ENCODE assay signal across 22 cellular contexts in genomic region chr11:45429719-45430118, GRCh38.
DNase-seq lines count a peak whose midpoint lies in the region; ATAC-seq, FAIRE-seq and TF ChIP-seq lines count a peak whose summit lies in the region.
"Had no signal": no experiment of that assay in that cellular context is flagged by ENCODE, and none has a peak within 500 bp of the region (broad histone marks: within the 10 kb centered on the region; RNA-seq: fewer than 3 reads in every experiment).

No MANE protein-coding gene starts in this region.

- POLR2A ChIA-PET in HepG2 (lab: Yijun Ruan, JAX), result no interaction called here
- POLR2A ChIA-PET in K562 (lab: Yijun Ruan, JAX), result no interaction called here

- ATAC-seq in HepG2, result no peak
- ATAC-seq in right lobe of liver, result no peak
- no peak for ATAC-seq in K562
- ATAC-seq: CD8-positive, alpha-beta T cell; GM12878 had no signal

- TF ChIP-seq POLR2A in HepG2 (IDR thresholded peaks at IDR 0.05; ENCODE audit: insufficient read depth in 1 of 2, low read depth in 2 of 2, low read length in 2 of 2) (no peak), right lobe of liver (IDR thresholded peaks at IDR 0.05) (no peak), K562 (conservative IDR thresholded peaks at IDR 0.05) (no peak)

- H3K27ac ChIP-seq in HepG2 (ENCODE audit: extremely low read length, insufficient read depth, low read length) (no peak overlapping the region), right lobe of liver (no peak overlapping the region), K562 (ENCODE audit: extremely low read depth, low read depth, low read length) (no peak overlapping the region)
- H3K27ac ChIP-seq: BLaER1 treated with 17β-estradiol and CSF1 and Interleukin-3, amounts not matched to agents 10 nM and 100 nM; C4-2B had no signal

- in situ Hi-C loops in HepG2 (cut with HindIII; ENCODE audit: extremely low pct_ligation_motif_present, low pct_unique_long_range_greater_than_20kb) (no loop called here), K562 (cut with MboI) (no loop called here)

- H3K4me3 ChIP-seq in HepG2 (replicated peaks in 1 of 3; ENCODE audit: insufficient read depth in 1 of 3, low read depth in 2 of 3, low read length in 3 of 3) (no peak overlapping the region), right lobe of liver (no peak overlapping the region), K562 (no peak overlapping the region)
- H3K4me3 ChIP-seq: BLaER1 treated with 17β-estradiol and CSF1 and Interleukin-3, amounts not matched to agents 10 nM and 100 nM; GM12878 had no signal

- H3K36me3 ChIP-seq in HepG2 (replicated peaks in 1 of 2; ENCODE audit: control insufficient read depth in 1 of 2, insufficient read depth in 2 of 2, low read length in 2 of 2) (no peaks in the 10 kb centered on the region), right lobe of liver (no peaks in the 10 kb centered on the region), K562 (ENCODE audit: control insufficient read depth, insufficient read depth, low read length) (no peaks in the 10 kb centered on the region)
- H3K36me3 ChIP-seq: BLaER1 treated with 17β-estradiol and CSF1 and Interleukin-3, amounts not matched to agents 10 nM and 100 nM had no signal

- no peak overlapping the region for H3K4me2 ChIP-seq in HepG2 (ENCODE audit: low read depth, low read length)
- no peak overlapping the region for H3K4me2 ChIP-seq in K562 (ENCODE audit: insufficient read depth, low read length)
- H3K4me2 ChIP-seq: BLaER1 treated with 17β-estradiol and CSF1 and Interleukin-3, amounts not matched to agents 10 nM and 100 nM had no signal

- BruUV-seq in HepG2 (replicated peaks; lab: Mats Ljungman, UMichigan), result no TSS peak
- BruUV-seq in K562 (replicated peaks; lab: Mats Ljungman, UMichigan), result no TSS peak

- H3K27me3 ChIP-seq in HepG2 (ENCODE audit: control insufficient read depth in 1 of 2, insufficient read depth in 2 of 2, low read length in 2 of 2) (peaks cover 1 to 27% of the 10 kb centered on the region in 2 experiments; a peak in 4 of 5 replicates), right lobe of liver (no peaks in the 10 kb centered on the region), K562 (ENCODE audit: control insufficient read depth in 2 of 2, insufficient read depth in 2 of 2, low read length in 2 of 2) (peaks cover 13 to 28% of the 10 kb centered on the region in 2 experiments; a peak in 4 of 5 replicates)
- H3K27me3 ChIP-seq: BLaER1 treated with 17β-estradiol and CSF1 and Interleukin-3, amounts not matched to agents 10 nM and 100 nM had no signal

- no peaks in the 10 kb centered on the region for H3K9me1 ChIP-seq in K562 (ENCODE audit: control insufficient read depth, insufficient read depth, low read length)

- H3K9ac ChIP-seq in HepG2 (ENCODE audit: insufficient read depth, low read depth, low read length) (no peak overlapping the region), K562 (ENCODE audit: insufficient read depth in 1 of 2, low read depth in 2 of 2, low read length in 2 of 2) (no peak overlapping the region)
- H3K9ac ChIP-seq: BLaER1 treated with 17β-estradiol and CSF1 and Interleukin-3, amounts not matched to agents 10 nM and 100 nM had no signal

- DNase-seq in HepG2 (ENCODE audit: low spot score), result no peak
- no peak for DNase-seq in right lobe of liver
- no peak for DNase-seq in K562 (ENCODE audit: extremely low read depth in 1 of 4, low spot score in 3 of 4)
- DNase-seq in posterior vena cava (ENCODE audit: low spot score), result peak; percentile 16
- DNase-seq in H4 (ENCODE audit: low spot score), result no peak
- no peak for DNase-seq in DMS79 treated with DMSO at 0.1 percent for 48 hours (lab: John Stamatoyannopoulos, UW)
- DNase-seq: 8988T; AML-193; Caco-2; Calu3; CD4-positive, alpha-beta T cell; CD8-positive, alpha-beta T cell; DND-41; EL; GDM1 had no signal

- H2AFZ ChIP-seq in HepG2 (ENCODE audit: low read length), result no peak overlapping the region
- H2AFZ ChIP-seq in K562 (ENCODE audit: low read depth, low read length), result no peak overlapping the region

- no peak for FAIRE-seq in HepG2 (lab: Jason Lieb, UNC)
- no peak for FAIRE-seq in K562 (lab: Jason Lieb, UNC)
- FAIRE-seq: A204.1, D721Med, GM12878, GM12892, GM18507 had no signal

- H3K4me1 ChIP-seq in HepG2 (ENCODE audit: insufficient read depth, low read length) (no peaks in the 10 kb centered on the region), right lobe of liver (no peaks in the 10 kb centered on the region), K562 (replicated peaks in 1 of 2; ENCODE audit: control insufficient read depth in 2 of 2, insufficient read depth in 2 of 2, low read length in 2 of 2) (no peaks in the 10 kb centered on the region)
- H3K4me1 ChIP-seq: BLaER1 treated with 17β-estradiol and CSF1 and Interleukin-3, amounts not matched to agents 10 nM and 100 nM; Caco-2 had no signal

- TF ChIP-seq CTCF in HepG2 (CRISPR knock-in tag; IDR thresholded peaks at IDR 0.05), result no peak
- TF ChIP-seq CTCF in right lobe of liver (IDR thresholded peaks at IDR 0.05), result no peak
- no peak for TF ChIP-seq CTCF in K562 (IDR thresholded peaks at IDR 0.05 in 2 of 3, conservative IDR thresholded peaks at IDR 0.05 in 1 of 3; ENCODE audit: insufficient read depth in 2 of 3, low read depth in 1 of 3, low read length in 3 of 3)

- intact Hi-C loops in HepG2 (cut with micrococcal nuclease; ENCODE audit: unreplicated experiment) (loop anchor here (10.0 kb wide), 1 partner anchor 55 kb away; no protein-coding TSS in a partner anchor), right lobe of liver (cut with DNase I) (no loop called here), K562 (cut with micrococcal nuclease) (no loop called here), posterior vena cava (cut with DNase I) (no loop called here)

- H4K20me1 ChIP-seq in HepG2 (ENCODE audit: insufficient read depth, low read length) (no peaks in the 10 kb centered on the region), K562 (replicated peaks; ENCODE audit: control insufficient read depth, insufficient read depth, low read length) (no peaks in the 10 kb centered on the region)
- H4K20me1 ChIP-seq: BLaER1 treated with 17β-estradiol and CSF1 and Interleukin-3, amounts not matched to agents 10 nM and 100 nM had no signal

- CTCF ChIA-PET in HepG2 (lab: Yijun Ruan, JAX; ENCODE audit: low intra/inter-chr PET ratio, low total read pairs) (no interaction called here), K562 (lab: Yijun Ruan, JAX; ENCODE audit: low intra/inter-chr PET ratio) (no interaction called here)

- no peaks in the 10 kb centered on the region for H3K9me3 ChIP-seq in HepG2 (ENCODE audit: low read length)
- H3K9me3 ChIP-seq in right lobe of liver, result no peaks in the 10 kb centered on the region
- no peaks in the 10 kb centered on the region for H3K9me3 ChIP-seq in K562 (replicated peaks; ENCODE audit: control insufficient read depth, insufficient read depth, low read depth, low read length)
- H3K9me3 ChIP-seq: BLaER1 treated with 17β-estradiol and CSF1 and Interleukin-3, amounts not matched to agents 10 nM and 100 nM; Caco-2 had no signal

- TF ChIP-seq EP300 in HepG2 (IDR thresholded peaks at IDR 0.05; ENCODE audit: low read depth in 2 of 2, low read length in 2 of 2), result no peak
- TF ChIP-seq EP300 in HepG2 (CRISPR knock-in tag; IDR thresholded peaks at IDR 0.05; ENCODE audit: borderline replicate concordance), result no peak
- TF ChIP-seq EP300 in K562 (IDR thresholded peaks at IDR 0.05; ENCODE audit: low read length), result no peak

- WGBS in HepG2 (ENCODE audit: low lambda C conversion rate), result 0% methylated on average over 4 of the region's 4 CpGs
- 54% methylated on average over 4 of the region's 4 CpGs for WGBS in right lobe of liver (ENCODE audit: insufficient coverage, low coverage, low lambda C conversion rate, missing lambda C conversion rate)
- 0% methylated on average over 4 of the region's 4 CpGs for WGBS in K562 (ENCODE audit: insufficient coverage, low coverage, missing lambda C conversion rate)

- no peaks in the 10 kb centered on the region for H3K79me2 ChIP-seq in HepG2 (ENCODE audit: insufficient read depth, low read length)
- no peaks in the 10 kb centered on the region for H3K79me2 ChIP-seq in K562 (ENCODE audit: control insufficient read depth, insufficient read depth, low read length)

- TF ChIP-seq RAD21 in HepG2 (CRISPR knock-in tag; IDR thresholded peaks at IDR 0.05) (no peak), K562 (CRISPR knock-in tag; conservative IDR thresholded peaks at IDR 0.05 in 1 of 2, IDR thresholded peaks at IDR 0.05 in 1 of 2) (no peak)

TF ChIP-seq in HepG2, 621 proteins besides CTCF, POLR2A, EP300 and RAD21 (continues in another document):
- TF ChIP-seq ZNF768 (CRISPR knock-in tag; IDR thresholded peaks at IDR 0.05), result peak; percentile 57; the same call in 1 of the 2 replicates

TF ChIP-seq in K562, 482 proteins besides CTCF, POLR2A, EP300 and RAD21:
- TF ChIP-seq RBM25 (IDR thresholded peaks at IDR 0.05; ENCODE audit: low read depth, low read length, severe bottlenecking) (peak; percentile 81), MYNN (IDR thresholded peaks at IDR 0.05) (no peak), MYNN (CRISPR knock-in tag; IDR thresholded peaks at IDR 0.05) (no peak), ZFP36 (IDR thresholded peaks at IDR 0.05; ENCODE audit: low read depth, low read length, partially characterized antibody) (peak; percentile 66)

Comparison
In these comparisons a context has a peak if more than half of its experiments do, and no peak if none do; other contexts are left out.
1. Of the 241 proteins assayed by ChIP-seq in both HepG2 and K562: peak only in HepG2: none; only in K562: ZFP36; in both: none; in neither: 240.